ENCODE assay signal across 1 cellular context in genomic region chr17:50151937-50152547, GRCh38.
A peak's percentile ranks its signal among the peaks of the same experiment; 100 is the strongest.
TF ChIP-seq lines count a peak whose summit lies in the region.

No MANE protein-coding gene starts in this region.

TF ChIP-seq in HepG2, 621 proteins besides CTCF, POLR2A, EP300 and RAD21 (continued from another document and continues in another):
- TF ChIP-seq HNF1B (CRISPR knock-in tag; IDR thresholded peaks at IDR 0.05) (peak; percentile 87; the same call in 1 of the 2 replicates), MAFF (IDR thresholded peaks at IDR 0.05; ENCODE audit: low read depth, low read length) (no peak), NR1H2 (CRISPR knock-in tag; IDR thresholded peaks at IDR 0.05; ENCODE audit: borderline replicate concordance, low read depth) (no peak), CBX5 (CRISPR knock-in tag; IDR thresholded peaks at IDR 0.05; ENCODE audit: borderline replicate concordance) (peak; percentile 73; the same call in 1 of the 2 replicates), PITX1 (CRISPR knock-in tag; IDR thresholded peaks at IDR 0.05) (peak; percentile 85), CSRNP1 (CRISPR knock-in tag; IDR thresholded peaks at IDR 0.05) (no peak), ZNF333 (CRISPR knock-in tag; IDR thresholded peaks at IDR 0.05; ENCODE audit: borderline replicate concordance) (0 out of 2 replicates have a peak, but pooled peaks have one; percentile 29), ZNF746 (CRISPR knock-in tag; IDR thresholded peaks at IDR 0.05) (peak; percentile 75; the same call in 1 of the 2 replicates), MIXL1 (CRISPR knock-in tag; IDR thresholded peaks at IDR 0.05) (peak; percentile 55; the same call in 1 of the 2 replicates), NFAT5 (CRISPR knock-in tag; IDR thresholded peaks at IDR 0.05) (no peak), ZNF205 (CRISPR knock-in tag; IDR thresholded peaks at IDR 0.05) (no peak), ZNF850 (CRISPR knock-in tag; conservative IDR thresholded peaks at IDR 0.05) (no peak), HMG20A (CRISPR knock-in tag; IDR thresholded peaks at IDR 0.05; ENCODE audit: borderline replicate concordance) (no peak), SKIL (CRISPR knock-in tag; IDR thresholded peaks at IDR 0.05; ENCODE audit: borderline replicate concordance) (no peak), ZZZ3 (CRISPR knock-in tag; IDR thresholded peaks at IDR 0.05; ENCODE audit: borderline replicate concordance) (peak; percentile 95), EHMT2 (IDR thresholded peaks at IDR 0.05; ENCODE audit: borderline replicate concordance, low read depth, low read length) (no peak), ZNF619 (CRISPR knock-in tag; IDR thresholded peaks at IDR 0.05) (no peak), ERF (CRISPR knock-in tag; IDR thresholded peaks at IDR 0.05) (no peak), ZNF83 (CRISPR knock-in tag; IDR thresholded peaks at IDR 0.05; ENCODE audit: borderline replicate concordance) (peak; percentile 63; the same call in 1 of the 2 replicates), STAG1 (CRISPR knock-in tag; IDR thresholded peaks at IDR 0.05) (no peak), GMEB1 (CRISPR knock-in tag; IDR thresholded peaks at IDR 0.05; ENCODE audit: borderline replicate concordance) (no peak), ZNF383 (CRISPR knock-in tag; IDR thresholded peaks at IDR 0.05; ENCODE audit: borderline replicate concordance) (no peak), IRX3 (CRISPR knock-in tag; IDR thresholded peaks at IDR 0.05; ENCODE audit: borderline replicate concordance, low read depth) (no peak), PPARG (CRISPR knock-in tag; conservative IDR thresholded peaks at IDR 0.05) (no peak), GABPB1 (CRISPR knock-in tag; IDR thresholded peaks at IDR 0.05) (peak; percentile 82), KDM5A (IDR thresholded peaks at IDR 0.05; ENCODE audit: borderline replicate concordance, low read length) (no peak), DBP (CRISPR knock-in tag; IDR thresholded peaks at IDR 0.05; ENCODE audit: not compliant biosample characterization) (no peak), HNF4A (CRISPR knock-in tag; IDR thresholded peaks at IDR 0.05) (peak; percentile 35; the same call in 1 of the 2 replicates), CEBPG (CRISPR knock-in tag; IDR thresholded peaks at IDR 0.05) (0 out of 2 replicates have a peak, but pooled peaks have one; percentile 34), SOX13 (IDR thresholded peaks at IDR 0.05) (no peak; the same call in 1 of the 2 replicates), SOX13 (CRISPR knock-in tag; conservative IDR thresholded peaks at IDR 0.05 in 1 of 2, IDR thresholded peaks at IDR 0.05 in 1 of 2) (peak in 1 of 2 experiments; percentile 36; a peak in 1 of 4 replicates), ZNF550 (CRISPR knock-in tag; IDR thresholded peaks at IDR 0.05; ENCODE audit: borderline replicate concordance) (no peak), PAX8 (CRISPR knock-in tag; IDR thresholded peaks at IDR 0.05; ENCODE audit: borderline replicate concordance) (no peak), ZNF451 (CRISPR knock-in tag; IDR thresholded peaks at IDR 0.05) (no peak; the same call in 1 of the 2 replicates), SUZ12 (IDR thresholded peaks at IDR 0.05; ENCODE audit: low read depth, low read length) (0 out of 2 replicates have a peak, but pooled peaks have one; percentile 2), ATF7-NPFF (CRISPR knock-in tag; IDR thresholded peaks at IDR 0.05; ENCODE audit: low read depth) (no peak), ZNF367 (CRISPR knock-in tag; IDR thresholded peaks at IDR 0.05; ENCODE audit: borderline replicate concordance) (no peak), RORA (CRISPR knock-in tag; IDR thresholded peaks at IDR 0.05) (no peak), U2AF1 (optimal IDR thresholded peaks at IDR 0.05; ENCODE audit: low read depth, low read length) (peak; percentile 67), CHCHD3 (CRISPR knock-in tag; IDR thresholded peaks at IDR 0.05) (no peak), YEATS4 (CRISPR knock-in tag; IDR thresholded peaks at IDR 0.05; ENCODE audit: borderline replicate concordance) (no peak), NR2F2 (IDR thresholded peaks at IDR 0.05; ENCODE audit: borderline replicate concordance, low read depth) (0 out of 2 replicates have a peak, but pooled peaks have one; percentile 34), SCMH1 (CRISPR knock-in tag; IDR thresholded peaks at IDR 0.05; ENCODE audit: borderline replicate concordance) (no peak), ETV6 (CRISPR knock-in tag; conservative IDR thresholded peaks at IDR 0.05) (no peak), ZNF280D (CRISPR knock-in tag; IDR thresholded peaks at IDR 0.05) (peak; percentile 66; the same call in 1 of the 2 replicates), MED1 (CRISPR knock-in tag; IDR thresholded peaks at IDR 0.05) (peak; percentile 47; the same call in 1 of the 2 replicates), ZNF432 (CRISPR knock-in tag; IDR thresholded peaks at IDR 0.05; ENCODE audit: borderline replicate concordance) (no peak), ZNF317 (CRISPR knock-in tag; IDR thresholded peaks at IDR 0.05) (peak; percentile 57; the same call in 1 of the 2 replicates), ZNF343 (CRISPR knock-in tag; IDR thresholded peaks at IDR 0.05) (no peak), MYNN (CRISPR knock-in tag; IDR thresholded peaks at IDR 0.05; ENCODE audit: low read depth) (no peak), TAF15 (IDR thresholded peaks at IDR 0.05; ENCODE audit: low read depth, low read length, poor library complexity, severe bottlenecking) (no peak), ZNF558 (CRISPR knock-in tag; IDR thresholded peaks at IDR 0.05; ENCODE audit: borderline replicate concordance) (no peak)
